Comparison of ENCODE assay signal across 1 cellular context in the genomic region with DNA sequence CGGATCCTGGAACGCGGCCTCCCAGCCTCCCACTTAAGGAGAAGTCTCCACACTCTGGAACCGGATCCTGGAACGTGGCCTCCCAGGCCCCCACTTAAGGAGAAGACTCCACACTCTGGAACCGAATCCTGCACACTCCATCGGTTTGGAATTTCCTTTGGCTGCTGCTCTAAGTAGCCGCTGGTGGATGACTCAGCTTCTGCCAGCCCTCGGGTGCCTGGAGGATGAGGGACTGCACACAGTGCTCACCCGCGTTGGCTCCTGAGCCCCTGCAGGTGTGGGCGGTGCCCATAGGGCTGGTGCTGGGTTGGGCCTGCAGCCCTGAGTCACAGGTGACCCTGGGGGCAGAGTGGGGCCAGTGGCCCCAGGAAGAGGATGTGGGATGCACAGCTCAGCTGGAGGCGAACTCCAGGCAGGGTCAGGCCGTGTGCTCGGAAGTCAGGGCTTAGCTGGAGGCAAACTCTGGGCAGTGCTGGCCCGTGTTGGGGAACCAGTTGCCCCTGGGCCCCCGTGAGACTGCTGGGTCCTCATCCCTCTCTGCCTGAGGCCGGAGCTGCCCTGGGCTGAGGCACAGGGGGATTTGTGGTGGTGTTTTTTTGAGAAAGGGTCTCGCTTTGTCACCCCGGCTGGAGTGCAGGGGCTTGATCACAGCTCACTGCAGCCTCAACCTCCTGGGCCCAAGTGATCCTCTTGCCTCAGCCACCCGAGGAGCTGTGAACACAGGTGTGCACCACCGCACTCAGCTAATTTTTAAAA.
TF ChIP-seq lines count a peak whose summit lies in the region.

No MANE protein-coding gene starts in this region.

TF ChIP-seq in liver, 16 proteins besides CTCF, POLR2A, EP300 and RAD21 (continued from another document):
- TF ChIP-seq ZBTB33 (IDR thresholded peaks at IDR 0.05) (no peak), HNF4G (IDR thresholded peaks at IDR 0.05) (no peak), GABPA (IDR thresholded peaks at IDR 0.05 in 1 of 2, conservative IDR thresholded peaks at IDR 0.05 in 1 of 2) (no peak), RXRA (IDR thresholded peaks at IDR 0.05) (peak in 1 of 2 donors; percentile 27), REST (IDR thresholded peaks at IDR 0.05) (peak; percentile 34)
TF ChIP-seq in liver: peak in this region for 4.
